In the genomic region with DNA sequence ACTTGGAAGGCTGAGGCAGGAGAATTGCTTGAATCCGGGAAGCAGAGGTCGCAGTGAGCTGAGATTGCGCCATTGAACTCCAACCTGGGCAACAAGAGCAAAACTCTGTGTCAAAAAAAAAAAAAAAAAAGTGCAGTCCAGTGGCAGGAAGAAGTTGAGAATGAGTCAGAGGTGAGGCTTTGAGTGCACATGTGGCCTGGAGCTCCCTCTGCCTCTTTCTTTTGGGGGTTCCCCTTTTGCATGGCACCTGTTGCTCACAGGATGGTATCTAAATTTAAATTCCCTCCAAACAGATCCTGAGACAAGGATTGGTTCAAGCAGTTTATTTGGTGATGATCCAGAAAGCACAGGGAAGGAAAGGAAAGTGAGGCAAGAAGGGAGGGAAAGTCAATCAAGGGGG, we compare ENCODE assay signal across 9 cellular contexts.
A peak's percentile ranks its signal among the peaks of the same experiment; 100 is the strongest.
DNase-seq lines count a peak whose midpoint lies in the region; ATAC-seq, FAIRE-seq and TF ChIP-seq lines count a peak whose summit lies in the region.
"Had no signal": no experiment of that assay in that cellular context is flagged by ENCODE, and none has a peak within 500 bp of the region (broad histone marks: within the 10 kb centered on the region; RNA-seq: fewer than 3 reads in every experiment).

No MANE protein-coding gene starts in this region.

- H3K36me3 ChIP-seq in GM06990 (ENCODE audit: control insufficient read depth, insufficient read depth, low read length) = no peaks in the 10 kb centered on the region
- H3K36me3 ChIP-seq in bronchial epithelial cell (ENCODE audit: control insufficient read depth, insufficient read depth, low read length) = no peaks in the 10 kb centered on the region
- H3K36me3 ChIP-seq in H7 (replicated peaks; ENCODE audit: control insufficient read depth, insufficient read depth, low read length) = peaks cover 1% of the 10 kb centered on the region
- H3K36me3 ChIP-seq: spleen had no signal

- H3K4me3 ChIP-seq in GM06990 (replicated peaks; ENCODE audit: low read depth, low read length) = no peak overlapping the region
- H3K4me3 ChIP-seq in bronchial epithelial cell (ENCODE audit: low read depth, low read length) = no peak overlapping the region
- H3K4me3 ChIP-seq in H7 (ENCODE audit: insufficient read depth, low read depth, low read length) = no peak overlapping the region
- H3K4me3 ChIP-seq: spleen had no signal

- ATAC-seq in GM19455 (IDR thresholded peaks at IDR 0.05; ENCODE audit: unreplicated experiment) (peak; percentile 46), HG03439 (IDR thresholded peaks at IDR 0.05; ENCODE audit: unreplicated experiment) (peak; percentile 45)

- H3K27me3 ChIP-seq in GM06990 (replicated peaks; ENCODE audit: control insufficient read depth, insufficient read depth, low read length) = no peaks in the 10 kb centered on the region
- no peaks in the 10 kb centered on the region for H3K27me3 ChIP-seq in bronchial epithelial cell (ENCODE audit: control insufficient read depth, insufficient read depth, low read length)
- no peaks in the 10 kb centered on the region for H3K27me3 ChIP-seq in H7 (ENCODE audit: control insufficient read depth, insufficient read depth, low read length)
- H3K27me3 ChIP-seq: spleen had no signal

- FAIRE-seq in bronchial epithelial cell (lab: Jason Lieb, UNC) = no peak

- TF ChIP-seq CTCF in GM06990 (IDR thresholded peaks at IDR 0.05; ENCODE audit: insufficient read depth, low read length, poor library complexity, severe bottlenecking) (no peak), bronchial epithelial cell (IDR thresholded peaks at IDR 0.05; ENCODE audit: insufficient read depth, low read length, severe bottlenecking) (no peak)

- DNase-seq in GM06990 (ENCODE audit: extremely low read depth, insufficient read length) = peak; percentile 40
- DNase-seq in bronchial epithelial cell (ENCODE audit: low read depth) = peak; percentile 28
- no peak for DNase-seq in amniotic stem cell (lab: John Stamatoyannopoulos, UW)
- no peak for DNase-seq in SHP77 (lab: John Stamatoyannopoulos, UW)
- no peak for DNase-seq in H7
- no peak for DNase-seq in mesenteric fat pad (ENCODE audit: low spot score)
- DNase-seq: spleen had no signal

Comparison
In these comparisons a context has a peak if more than half of its experiments do, and no peak if none do; other contexts are left out.
1. DNase-seq: peak in GM06990 (single experiment) and bronchial epithelial cell (single experiment); none in amniotic stem cell (single experiment), SHP77 (0 of 2), H7 (single experiment) and mesenteric fat pad (single experiment).